In the genomic region with DNA sequence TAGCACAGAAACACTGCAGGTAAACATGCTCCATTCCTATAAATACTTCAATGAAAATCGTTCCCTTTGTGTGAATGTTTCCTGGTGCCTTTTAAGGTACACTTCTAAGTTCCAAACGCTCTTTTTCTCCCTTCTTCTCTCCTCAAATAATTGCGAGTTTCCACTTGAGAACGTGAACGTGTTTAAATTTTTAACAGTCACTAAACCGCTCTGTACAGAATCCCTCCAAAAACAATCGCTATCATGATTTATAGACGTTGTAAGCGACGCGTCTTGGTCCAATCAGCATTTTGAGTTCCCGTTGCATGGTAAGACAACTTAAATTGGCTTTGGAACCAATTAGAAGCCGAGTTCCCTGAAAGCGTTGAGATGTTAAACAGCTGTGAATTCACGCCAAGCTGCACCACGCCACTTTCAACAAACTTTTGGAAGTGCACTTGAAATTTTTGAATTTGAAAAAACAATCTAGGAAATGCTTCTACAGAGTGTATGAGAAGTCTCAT, we compare ENCODE assay signal across 8 cellular contexts. TPM values are rescaled to one million over a fixed set of nuclear protein-coding genes. Genes with fewer than 3 reads are reported as not detected.
DNase-seq lines count a peak whose midpoint lies in the region; ATAC-seq and TF ChIP-seq lines count a peak whose summit lies in the region.

No MANE protein-coding gene starts in this region.

- H3K9ac ChIP-seq in BLaER1 treated with 17β-estradiol and CSF1 and Interleukin-3, amounts not matched to agents 10 nM and 100 nM = peak overlapping the region in 8 of 11 experiments; percentile 5 to 79 (median 66); a peak in 10 of 22 replicates
- H3K9ac ChIP-seq in GM23248 = peak overlapping the region; percentile 84

- TF ChIP-seq POLR2A in ovary (IDR thresholded peaks at IDR 0.05) = no peak

- no peaks in the 10 kb centered on the region for H3K9me2 ChIP-seq in GM23248 (ENCODE audit: insufficient read depth)

- ATAC-seq in activated CD8-positive, alpha-beta T cell treated with anti-CD3 and anti-CD28 coated beads for 36 hours = peak; percentile 57
- ATAC-seq in GM18870 (IDR thresholded peaks at IDR 0.05; ENCODE audit: unreplicated experiment) = no peak

- H3K4me2 ChIP-seq in BLaER1 treated with 17β-estradiol and CSF1 and Interleukin-3, amounts not matched to agents 10 nM and 100 nM = peak overlapping the region; percentile 71 to 88 (median 76)
- peak overlapping the region; percentile 96 for H3K4me2 ChIP-seq in GM23248 (ENCODE audit: unreplicated experiment)

- H4K20me1 ChIP-seq in BLaER1 treated with 17β-estradiol and CSF1 and Interleukin-3, amounts not matched to agents 10 nM and 100 nM = peaks cover 0 to 30% (median 7%) of the 10 kb centered on the region in 11 experiments; a peak in 10 of 22 replicates
- H4K20me1 ChIP-seq in GM23248 (ENCODE audit: insufficient read depth) = no peaks in the 10 kb centered on the region

- CTCF ChIA-PET in activated CD8-positive, alpha-beta T cell treated with anti-CD3 and anti-CD28 coated beads for 36 hours (lab: Charles Lee) = interaction anchor here (1.1 to 2.1 kb wide), 4 partner anchors 13 to 344 kb away, joined by 3 to 7 read pairs (median 4); no protein-coding TSS in a partner anchor

- no peak for TF ChIP-seq EP300 in ovary (IDR thresholded peaks at IDR 0.05)

- POLR2A ChIA-PET in activated CD8-positive, alpha-beta T cell treated with anti-CD3 and anti-CD28 coated beads for 36 hours (lab: Charles Lee) = interaction anchor here (0.7 to 1.5 kb wide), 6 partner anchors 15 to 295 kb away, joined by 3 to 4 read pairs (median 3); no protein-coding TSS in a partner anchor

- peak overlapping the region; percentile 93 for H2AFZ ChIP-seq in GM23248

- TF ChIP-seq CTCF in activated CD8-positive, alpha-beta T cell treated with anti-CD3 and anti-CD28 coated beads for 36 hours (IDR thresholded peaks at IDR 0.05) = no peak
- TF ChIP-seq CTCF in foreskin fibroblast (IDR thresholded peaks at IDR 0.05; ENCODE audit: low read depth, low read length) (no peak), ovary (IDR thresholded peaks at IDR 0.05) (no peak)

- peak overlapping the region; percentile 60 to 72 (median 65) for H3K4me3 ChIP-seq in BLaER1 treated with 17β-estradiol and CSF1 and Interleukin-3, amounts not matched to agents 10 nM and 100 nM
- H3K4me3 ChIP-seq in GM23248 (peak overlapping the region; percentile 85), foreskin fibroblast (ENCODE audit: low read depth in 1 of 2, low read length in 2 of 2) (peak overlapping the region; percentile 50 to 66), ovary (peak overlapping the region; percentile 58)

- H3K9me3 ChIP-seq in BLaER1 treated with 17β-estradiol and CSF1 and Interleukin-3, amounts not matched to agents 10 nM and 100 nM (replicated peaks in 1 of 11) = no peaks in the 10 kb centered on the region
- H3K9me3 ChIP-seq in GM23248 (ENCODE audit: low read depth) (no peaks in the 10 kb centered on the region), ovary (no peaks in the 10 kb centered on the region)

- peaks cover 14% of the 10 kb centered on the region for H3K4me1 Mint-ChIP-seq in activated CD8-positive, alpha-beta T cell treated with anti-CD3 and anti-CD28 coated beads for 36 hours (ENCODE audit: low read depth)

- no peaks in the 10 kb centered on the region for H3K79me2 ChIP-seq in GM23248 (ENCODE audit: insufficient read depth)

- H3K27me3 ChIP-seq in BLaER1 treated with 17β-estradiol and CSF1 and Interleukin-3, amounts not matched to agents 10 nM and 100 nM = peaks cover 83 to 100% (median 94%) of the 10 kb centered on the region in 11 experiments
- H3K27me3 ChIP-seq in GM23248 (replicated peaks; ENCODE audit: insufficient read depth) (no peaks in the 10 kb centered on the region), ovary (no peaks in the 10 kb centered on the region)

- in situ Hi-C loops in GM23248 (cut with MboI) = loop anchor here (25.0 kb wide), 2 partner anchors 718 to 757 kb away; no protein-coding TSS in a partner anchor

- peak overlapping the region; percentile 84 for H3K4me3 Mint-ChIP-seq in activated CD8-positive, alpha-beta T cell treated with anti-CD3 and anti-CD28 coated beads for 36 hours

- intact Hi-C loops in activated CD8-positive, alpha-beta T cell treated with anti-CD3 and anti-CD28 coated beads for 36 hours (cut with micrococcal nuclease) = no loop called here
- intact Hi-C loops in ovary (cut with DNase I) = loop anchor here in 1 of 4 donors (5.0 kb wide), 1 partner anchor 228 kb away; the partner anchor contains the start of gene DNAJC1

- DNase-seq in GM23248 = peak; percentile 51
- peak; percentile 43 to 74 for DNase-seq in NCI-H446 (lab: John Stamatoyannopoulos, UW)
- peak; percentile 62 for DNase-seq in activated CD8-positive, alpha-beta T cell treated with anti-CD3 and anti-CD28 coated beads for 36 hours
- DNase-seq in foreskin fibroblast = peak; percentile 33 to 70
- no peak for DNase-seq in ovary
- DNase-seq in activated effector memory CD4-positive, alpha-beta T cell treated with Interleukin-2 at 50 U/mL for 16 hours = no peak

- H3K27ac Mint-ChIP-seq in activated CD8-positive, alpha-beta T cell treated with anti-CD3 and anti-CD28 coated beads for 36 hours = peak overlapping the region; percentile 92

- H3F3A ChIP-seq in GM23248 (ENCODE audit: insufficient read depth) = peaks cover 15% of the 10 kb centered on the region

- no peaks in the 10 kb centered on the region for H3K9me3 Mint-ChIP-seq in activated CD8-positive, alpha-beta T cell treated with anti-CD3 and anti-CD28 coated beads for 36 hours

- H3K4me1 ChIP-seq in BLaER1 treated with 17β-estradiol and CSF1 and Interleukin-3, amounts not matched to agents 10 nM and 100 nM = peaks cover 0 to 7% (median 0%) of the 10 kb centered on the region in 10 experiments; a peak in 5 of 20 replicates
- H3K4me1 ChIP-seq in GM23248 (ENCODE audit: insufficient read depth) (no peaks in the 10 kb centered on the region), ovary (ENCODE audit: insufficient read depth) (no peaks in the 10 kb centered on the region)

- H3K36me3 Mint-ChIP-seq in activated CD8-positive, alpha-beta T cell treated with anti-CD3 and anti-CD28 coated beads for 36 hours (ENCODE audit: low read depth) = peaks cover 3% of the 10 kb centered on the region

- peaks cover 4% of the 10 kb centered on the region for H3K27me3 Mint-ChIP-seq in activated CD8-positive, alpha-beta T cell treated with anti-CD3 and anti-CD28 coated beads for 36 hours

- no peaks in the 10 kb centered on the region for H3K36me3 ChIP-seq in BLaER1 treated with 17β-estradiol and CSF1 and Interleukin-3, amounts not matched to agents 10 nM and 100 nM
- H3K36me3 ChIP-seq in GM23248 (ENCODE audit: low read depth) = no peaks in the 10 kb centered on the region
- H3K36me3 ChIP-seq in ovary = no peaks in the 10 kb centered on the region

- WGBS in GM23248 (ENCODE audit: low coverage in 1 of 2, low lambda C conversion rate in 2 of 2, missing lambda C conversion rate in 2 of 2), 2 experiments = 1% methylated on average over 16 of the region's 16 CpGs
- 0 to 1% (median 0%) methylated on average over 16 of the region's 16 CpGs for WGBS in ovary, 3 donors

- H3K27ac ChIP-seq in BLaER1 treated with 17β-estradiol and CSF1 and Interleukin-3, amounts not matched to agents 10 nM and 100 nM = no peak overlapping the region
- no peak overlapping the region for H3K27ac ChIP-seq in GM23248
- H3K27ac ChIP-seq in ovary = peak overlapping the region in 1 of 2 donors; percentile 97

RNA-seq across cellular contexts. Expression of gene EBLN1, which starts 12.6 kb away (rescaled TPM):
- not detected in 2 replicates for total RNA-seq in GM23248 (2014; rRNA removed; shearing (Covaris generic))
- polyA plus RNA-seq in GM23248 (2016; fragmentation: Nextera tagmentation; extraction: Ambion mirVana) = not detected in 2 replicates
- total RNA-seq in activated CD8-positive, alpha-beta T cell treated with anti-CD3 and anti-CD28 coated beads for 36 hours = not detected
- total RNA-seq in ovary = not detected
- polyA plus RNA-seq in ovary = not detected

Comparison
In these comparisons a context has a peak if more than half of its experiments do, and no peak if none do; other contexts are left out.
1. DNase-seq: peak in GM23248 (single experiment), NCI-H446 (2 of 2), activated CD8-positive, alpha-beta T cell treated with anti-CD3 and anti-CD28 coated beads for 36 hours (single experiment) and foreskin fibroblast (2 of 2); none in ovary (0 of 5) and activated effector memory CD4-positive, alpha-beta T cell treated with Interleukin-2 at 50 U/mL for 16 hours (single experiment).
2. Peak in every context shown above with its lines, with median percentiles within 50 percentile points of each other: H3K4me3 ChIP-seq.